21 cellular contexts compared by ENCODE assay signal in genomic region chr5:18420711-18421110, GRCh38.
"Had no signal": no experiment of that assay in that cellular context is flagged by ENCODE, and none has a peak within 500 bp of the region (broad histone marks: within the 10 kb centered on the region; RNA-seq: fewer than 3 reads in every experiment).

No MANE protein-coding gene starts in this region.

- H3K4me2 ChIP-seq: SK-N-SH had no signal

- H3K36me3 ChIP-seq: MG63 had no signal

- FAIRE-seq: HepG2, RCC 7860 had no signal

- DNase-seq: IMR-90, Karpas-422, KG1, MG63, NCI-H1092, NCI-H1105 treated with DMSO at 0.1 percent for 48 hours, NCI-H1417 treated with DMSO at 0.1 percent for 48 hours, NCI-H146, NCI-H1694 treated with DMSO at 0.1 percent for 48 hours, NCI-H1930, NCI-H2081, NCI-H2107, NCI-H2227 treated with DMSO at 0.1 percent for 48 hours, NCI-H524, NCI-H526 treated with DMSO at 0.1 percent for 48 hours, NCI-H774, RPMI8226, SHP77, SK-N-SH had no signal

- H3K9ac ChIP-seq: SK-N-SH had no signal

- H3K4me3 ChIP-seq: MG63 had no signal

- ATAC-seq: HepG2 had no signal

- H3K9me3 ChIP-seq: SK-N-SH had no signal

- H3K27me3 ChIP-seq: MG63 had no signal
